8 cellular contexts compared by ENCODE assay signal in genomic region chr2:167294775-167295140, GRCh38. TPM values are rescaled to one million over a fixed set of nuclear protein-coding genes. Genes with fewer than 3 reads are reported as not detected.
DNase-seq lines count a peak whose midpoint lies in the region; ATAC-seq and TF ChIP-seq lines count a peak whose summit lies in the region.

No MANE protein-coding gene starts in this region.

- no peaks in the 10 kb centered on the region for H3K9me3 Mint-ChIP-seq in activated CD4-positive, alpha-beta T cell treated with anti-CD3 and anti-CD28 coated beads, Interleukin-2, amount 10 ng/mL, durations not matched to agents 7 days and 5 days

- in situ Hi-C loops in G401 (cut with HindIII; ENCODE audit: low sequenced_read_pairs) = no loop called here

- H3K9ac ChIP-seq in adipocyte (ENCODE audit: low read length) = no peak overlapping the region
- H3K9ac ChIP-seq in iPS-20b (ENCODE audit: low read depth, low read length) = peak overlapping the region; percentile 14; the same call in 1 of the 2 replicates

- H3K4me3 ChIP-seq in adipocyte (ENCODE audit: low read length) (peak overlapping the region; percentile 88), iPS-20b (ENCODE audit: low read length) (peak overlapping the region; percentile 92), thoracic aorta (peak overlapping the region; percentile 79)

- no peak overlapping the region for H3K27ac Mint-ChIP-seq in activated CD4-positive, alpha-beta T cell treated with anti-CD3 and anti-CD28 coated beads, Interleukin-2, amount 10 ng/mL, durations not matched to agents 7 days and 5 days

- ATAC-seq in thoracic aorta (ENCODE audit: insufficient number of reproducible peaks, low FRiP score, low read depth) = no peak

- CTCF ChIA-PET in activated CD4-positive, alpha-beta T cell treated with anti-CD3 and anti-CD28 coated beads, Interleukin-2, amount 10 ng/mL, durations not matched to agents 7 days and 5 days (lab: Charles Lee) = interaction anchor here (1.3 kb wide), 1 partner anchor 12 kb away, joined by 4 read pairs; no protein-coding TSS in a partner anchor

- no peaks in the 10 kb centered on the region for H3K36me3 Mint-ChIP-seq in activated CD4-positive, alpha-beta T cell treated with anti-CD3 and anti-CD28 coated beads, Interleukin-2, amount 10 ng/mL, durations not matched to agents 7 days and 5 days (ENCODE audit: low read depth)

- no peak for TF ChIP-seq CTCF in thoracic aorta (IDR thresholded peaks at IDR 0.05)

- H3K4me1 ChIP-seq in adipocyte (ENCODE audit: control insufficient read depth, insufficient read depth, low read length) = peaks cover 14% of the 10 kb centered on the region
- H3K4me1 ChIP-seq in iPS-20b (ENCODE audit: insufficient read depth, low read length) = peaks cover 39% of the 10 kb centered on the region
- peaks cover 3 to 19% of the 10 kb centered on the region in 2 donors for H3K4me1 ChIP-seq in thoracic aorta (ENCODE audit: control insufficient read depth in 1 of 2, low read depth in 2 of 2)

- peak overlapping the region; percentile 59 for H3K4me3 Mint-ChIP-seq in activated CD4-positive, alpha-beta T cell treated with anti-CD3 and anti-CD28 coated beads, Interleukin-2, amount 10 ng/mL, durations not matched to agents 7 days and 5 days

- H3K4me1 Mint-ChIP-seq in activated CD4-positive, alpha-beta T cell treated with anti-CD3 and anti-CD28 coated beads, Interleukin-2, amount 10 ng/mL, durations not matched to agents 7 days and 5 days = peaks cover 14% of the 10 kb centered on the region

- POLR2A ChIA-PET in activated CD4-positive, alpha-beta T cell treated with anti-CD3 and anti-CD28 coated beads, Interleukin-2, amount 10 ng/mL, durations not matched to agents 7 days and 5 days (lab: Charles Lee) = no interaction called here

- H3K27me3 ChIP-seq in adipocyte (replicated peaks; ENCODE audit: control insufficient read depth, insufficient read depth, low read length) (no peaks in the 10 kb centered on the region), iPS-20b (ENCODE audit: insufficient read depth, low read length) (peaks cover 16% of the 10 kb centered on the region), thoracic aorta (replicated peaks; ENCODE audit: insufficient read depth) (no peaks in the 10 kb centered on the region)

- H3K9me3 ChIP-seq in adipocyte (ENCODE audit: control insufficient read depth, low read length) (no peaks in the 10 kb centered on the region), iPS-20b (ENCODE audit: insufficient read depth, low read depth, low read length) (no peaks in the 10 kb centered on the region), thoracic aorta (no peaks in the 10 kb centered on the region)

- peak; percentile 10 for DNase-seq in activated CD4-positive, alpha-beta T cell treated with anti-CD3 and anti-CD28 coated beads, Interleukin-2, amount 10 ng/mL, durations not matched to agents 7 days and 5 days
- DNase-seq in activated CD4-positive, alpha-beta T cell treated with anti-CD3 and anti-CD28 coated beads, Interleukin-2, amount 50 U/mL, for 1 hour = no peak
- DNase-seq in adipocyte (ENCODE audit: low read depth) (peak; percentile 59), thoracic aorta (ENCODE audit: low spot score) (no peak), G401 (ENCODE audit: low spot score) (no peak), KG1 (lab: John Stamatoyannopoulos, UW) (no peak)
- DNase-seq in stimulated activated CD4-positive, alpha-beta T cell treated with anti-CD3 and anti-CD28 coated beads, Interleukin-2, amount 100 ng/mL, for 24 hours = no peak

- H3K27me3 Mint-ChIP-seq in activated CD4-positive, alpha-beta T cell treated with anti-CD3 and anti-CD28 coated beads, Interleukin-2, amount 10 ng/mL, durations not matched to agents 7 days and 5 days = peaks cover 52% of the 10 kb centered on the region

- H3K27ac ChIP-seq in iPS-20b (ENCODE audit: low read length) (no peak overlapping the region), thoracic aorta (no peak overlapping the region)

- H3K36me3 ChIP-seq in adipocyte (ENCODE audit: control insufficient read depth, insufficient read depth, low read length, severe bottlenecking) (no peaks in the 10 kb centered on the region), iPS-20b (ENCODE audit: insufficient read depth, low read depth, low read length) (no peaks in the 10 kb centered on the region), thoracic aorta (no peaks in the 10 kb centered on the region)

RNA-seq across cellular contexts. Expression of gene B3GALT1, which starts 2.0 kb away (rescaled TPM):
- not detected for total RNA-seq in activated CD4-positive, alpha-beta T cell treated with anti-CD3 and anti-CD28 coated beads, Interleukin-2, amount 10 ng/mL, durations not matched to agents 7 days and 5 days
- under 1 TPM; 0.14 to 0.28 TPM for total RNA-seq in thoracic aorta
- 0.20 TPM in 1 of 2 replicates, not detected in the other for total RNA-seq in G401 (2014; rRNA removed; shearing (Covaris generic))

Comparison
In these comparisons a context has a peak if more than half of its experiments do, and no peak if none do; other contexts are left out.
1. DNase-seq: peak in activated CD4-positive, alpha-beta T cell treated with anti-CD3 and anti-CD28 coated beads, Interleukin-2, amount 10 ng/mL, durations not matched to agents 7 days and 5 days (single experiment) and adipocyte (single experiment); none in activated CD4-positive, alpha-beta T cell treated with anti-CD3 and anti-CD28 coated beads, Interleukin-2, amount 50 U/mL, for 1 hour (single experiment), thoracic aorta (single experiment), G401 (single experiment), stimulated activated CD4-positive, alpha-beta T cell treated with anti-CD3 and anti-CD28 coated beads, Interleukin-2, amount 100 ng/mL, for 24 hours (0 of 2) and KG1 (single experiment).
2. Peak in every context shown above with its lines, with median percentiles within 50 percentile points of each other: H3K4me3 ChIP-seq.